In the genomic region with DNA sequence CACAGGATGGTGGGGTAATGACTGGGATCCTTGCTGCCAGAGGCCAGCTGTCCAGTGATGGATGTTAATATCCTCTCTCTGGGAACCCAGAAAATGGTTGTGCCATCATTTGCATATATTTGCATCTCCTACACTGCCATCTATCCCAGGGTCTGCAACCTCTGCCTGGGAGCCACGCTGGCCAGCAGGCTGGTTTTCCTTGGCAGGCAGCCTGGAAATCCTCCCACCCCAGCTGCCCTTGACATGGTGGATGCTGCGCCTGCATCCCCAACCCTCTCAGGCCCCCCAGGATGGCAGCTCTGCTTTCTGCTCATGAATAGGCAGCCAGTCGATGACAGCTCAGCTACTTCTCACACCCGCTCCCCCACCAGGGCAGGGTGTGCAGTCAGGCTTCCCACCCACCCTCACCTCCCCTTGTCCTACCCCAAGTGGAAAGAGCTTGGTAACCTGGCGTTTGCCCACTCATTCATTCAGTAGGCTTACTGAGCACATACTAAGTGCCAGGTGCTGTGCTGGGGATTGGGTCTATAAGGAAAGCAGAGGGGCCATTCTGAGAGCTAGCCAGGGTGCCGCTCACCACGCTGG, we compare ENCODE assay signal across 11 cellular contexts.
"Had no signal": no experiment of that assay in that cellular context is flagged by ENCODE, and none has a peak within 500 bp of the region (broad histone marks: within the 10 kb centered on the region; RNA-seq: fewer than 3 reads in every experiment).

No MANE protein-coding gene starts in this region.

- H3K27ac ChIP-seq: ascending aorta, hepatocyte, left lung, thoracic aorta had no signal

- H3K4me3 ChIP-seq: ascending aorta, hepatocyte, left lung, thoracic aorta had no signal

- DNase-seq: activated CD4-positive, alpha-beta T cell treated with anti-CD3 and anti-CD28 coated beads, Interleukin-2, amount 50 U/mL, for 4 hours; activated CD4-positive, CD25-positive, alpha-beta regulatory T cell treated with anti-CD3 and anti-CD28 coated beads, Interleukin-2, amount 50 U/mL, for 72 hours; activated naive CD4-positive, alpha-beta T cell treated with anti-CD3 and anti-CD28 coated beads for 36 hours; activated naive CD8-positive, alpha-beta T cell treated with anti-CD3 and anti-CD28 coated beads, Interleukin-2, amount 50 U/mL, for 24 hours; activated T-cell treated with anti-CD3 and anti-CD28 coated beads for 4 hours; left lung; mammary epithelial cell; naive thymus-derived CD8-positive, alpha-beta T cell had no signal

- H3K27me3 ChIP-seq: ascending aorta had no signal
